Comparison of ENCODE assay signal across 8 cellular contexts in genomic region chr7:150367677-150368097, GRCh38. TPM values are rescaled to one million over a fixed set of nuclear protein-coding genes. Genes with fewer than 3 reads are reported as not detected.
DNase-seq lines count a peak whose midpoint lies in the region; ATAC-seq and TF ChIP-seq lines count a peak whose summit lies in the region.

No MANE protein-coding gene starts in this region.

- H3K36me3 Mint-ChIP-seq in activated CD4-positive, alpha-beta memory T cell treated with anti-CD3 and anti-CD28 coated beads, Interleukin-2, amount 10 ng/mL, durations not matched to agents 7 days and 5 days (ENCODE audit: low read depth) = peaks cover 9% of the 10 kb centered on the region

- DNase-seq in A673 (ENCODE audit: low spot score) = peak; percentile 18
- DNase-seq in activated CD4-positive, alpha-beta memory T cell treated with anti-CD3 and anti-CD28 coated beads, Interleukin-2, amount 10 ng/mL, durations not matched to agents 7 days and 5 days = no peak

- H3K27ac Mint-ChIP-seq in activated CD4-positive, alpha-beta memory T cell treated with anti-CD3 and anti-CD28 coated beads, Interleukin-2, amount 10 ng/mL, durations not matched to agents 7 days and 5 days = peak overlapping the region; percentile 66

- peak overlapping the region; percentile 97 for H3K27ac ChIP-seq in A673 (ENCODE audit: low read depth, low read length, poor library complexity, severe bottlenecking)
- H3K27ac ChIP-seq in stomach smooth muscle (ENCODE audit: low read length) = peak overlapping the region; percentile 82

- peaks cover 34% of the 10 kb centered on the region for H3K4me1 ChIP-seq in A673 (ENCODE audit: insufficient read depth, low read length, poor library complexity, severe bottlenecking)
- H3K4me1 ChIP-seq in stomach smooth muscle (ENCODE audit: control insufficient read depth, insufficient read depth, low read length) = peaks cover 19% of the 10 kb centered on the region

- H3K9me3 ChIP-seq in A673 (ENCODE audit: low read depth, low read length, poor library complexity, severe bottlenecking) = no peaks in the 10 kb centered on the region
- peaks cover 2% of the 10 kb centered on the region for H3K9me3 ChIP-seq in iPS-18c (ENCODE audit: control insufficient read depth, insufficient read depth, low read length)
- no peaks in the 10 kb centered on the region for H3K9me3 ChIP-seq in stomach smooth muscle (ENCODE audit: control insufficient read depth in 2 of 2, low read length in 2 of 2)

- POLR2A ChIA-PET in A673 (lab: Charles Lee; ENCODE audit: low non-redundant PET) = interaction anchor here (0.6 kb wide), 1 partner anchor 43 kb away, joined by 5 read pairs; no protein-coding TSS in a partner anchor
- POLR2A ChIA-PET in activated CD4-positive, alpha-beta memory T cell treated with anti-CD3 and anti-CD28 coated beads, Interleukin-2, amount 10 ng/mL, durations not matched to agents 7 days and 5 days (lab: Charles Lee) = interaction anchor here (1.0 to 5.1 kb wide), 12 partner anchors 10 to 496 kb away, joined by 3 to 47 read pairs (median 4); partner anchors contain the start of genes ACTR3C and ZNF775

- H3K4me1 Mint-ChIP-seq in activated CD4-positive, alpha-beta memory T cell treated with anti-CD3 and anti-CD28 coated beads, Interleukin-2, amount 10 ng/mL, durations not matched to agents 7 days and 5 days = peaks cover 39% of the 10 kb centered on the region

- peak overlapping the region; percentile 87 for H3K4me3 Mint-ChIP-seq in activated CD4-positive, alpha-beta memory T cell treated with anti-CD3 and anti-CD28 coated beads, Interleukin-2, amount 10 ng/mL, durations not matched to agents 7 days and 5 days

- H3K27me3 ChIP-seq in A673 (replicated peaks; ENCODE audit: insufficient read depth, low read depth, low read length, poor library complexity) (no peaks in the 10 kb centered on the region), stomach smooth muscle (ENCODE audit: control insufficient read depth in 1 of 2, insufficient read depth in 2 of 2, low read length in 2 of 2) (no peaks in the 10 kb centered on the region)

- H3K4me3 ChIP-seq in A673 (ENCODE audit: low read depth, low read length, poor library complexity, severe bottlenecking) (peak overlapping the region; percentile 96), iPS-18c (ENCODE audit: insufficient read depth, low read depth, low read length) (peak overlapping the region; percentile 77), stomach smooth muscle (ENCODE audit: low read length in 2 of 2) (peak overlapping the region; percentile 47 to 92)

- H3K9me3 Mint-ChIP-seq in activated CD4-positive, alpha-beta memory T cell treated with anti-CD3 and anti-CD28 coated beads, Interleukin-2, amount 10 ng/mL, durations not matched to agents 7 days and 5 days = no peaks in the 10 kb centered on the region

- no TSS peak for BruUV-seq in A673 (replicated peaks; lab: Mats Ljungman, UMichigan)

- peak overlapping the region; percentile 90 to 93 for H3K9ac ChIP-seq in stomach smooth muscle (ENCODE audit: low read length in 2 of 2)

- no peak for TF ChIP-seq CTCF in A673 (conservative IDR thresholded peaks at IDR 0.05; ENCODE audit: low read depth, low read length)

- H3K27me3 Mint-ChIP-seq in activated CD4-positive, alpha-beta memory T cell treated with anti-CD3 and anti-CD28 coated beads, Interleukin-2, amount 10 ng/mL, durations not matched to agents 7 days and 5 days = no peaks in the 10 kb centered on the region

- H3K36me3 ChIP-seq in A673 (ENCODE audit: insufficient read depth, low read length, poor library complexity, severe bottlenecking) (peaks cover 11% of the 10 kb centered on the region), stomach smooth muscle (ENCODE audit: control insufficient read depth in 2 of 2, insufficient read depth in 2 of 2, low read length in 2 of 2) (peaks cover 3 to 7% of the 10 kb centered on the region in 2 donors)

- ATAC-seq in GM21737 (IDR thresholded peaks at IDR 0.05; ENCODE audit: unreplicated experiment) (peak; percentile 23), HG03520 (IDR thresholded peaks at IDR 0.05; ENCODE audit: unreplicated experiment) (no peak), HG02852 (IDR thresholded peaks at IDR 0.05; ENCODE audit: unreplicated experiment) (no peak), HG03571 (IDR thresholded peaks at IDR 0.05; ENCODE audit: unreplicated experiment) (no peak)

- CTCF ChIA-PET in A673 (lab: Charles Lee) = no interaction called here
- CTCF ChIA-PET in activated CD4-positive, alpha-beta memory T cell treated with anti-CD3 and anti-CD28 coated beads, Interleukin-2, amount 10 ng/mL, durations not matched to agents 7 days and 5 days (lab: Charles Lee) = interaction anchor here (0.6 to 3.5 kb wide), 4 partner anchors 10 to 39 kb away, joined by 3 to 17 read pairs (median 4); no protein-coding TSS in a partner anchor

- intact Hi-C loops in A673 (cut with micrococcal nuclease; ENCODE audit: unreplicated experiment) = no loop called here

RNA-seq across cellular contexts. Expression of gene REPIN1, which starts 0.9 kb away (rescaled TPM):
- 113 and 114 TPM in 2 replicates for total RNA-seq in A673 (2021)
- total RNA-seq in activated CD4-positive, alpha-beta memory T cell treated with anti-CD3 and anti-CD28 coated beads, Interleukin-2, amount 10 ng/mL, durations not matched to agents 7 days and 5 days = 10 to 100 TPM; 42.9 to 45.9 TPM

RNA-seq across cellular contexts. Expression of gene ZNF775, which starts 11.4 kb away (rescaled TPM):
- 12.1 and 14.3 TPM in 2 replicates for total RNA-seq in A673 (2021)
- 1 to 10 TPM; 6.4 to 7.1 TPM for total RNA-seq in activated CD4-positive, alpha-beta memory T cell treated with anti-CD3 and anti-CD28 coated beads, Interleukin-2, amount 10 ng/mL, durations not matched to agents 7 days and 5 days

RNA-seq across cellular contexts. Expression of gene RARRES2, which starts 26.3 kb away (rescaled TPM):
- total RNA-seq in A673 (2021) = not detected in 2 replicates
- not detected for total RNA-seq in activated CD4-positive, alpha-beta memory T cell treated with anti-CD3 and anti-CD28 coated beads, Interleukin-2, amount 10 ng/mL, durations not matched to agents 7 days and 5 days

RNA-seq across cellular contexts. Expression of gene ACTR3C, which starts 44.3 kb away (rescaled TPM):
- total RNA-seq in A673 (2021) = 4.5 TPM in 2 replicates
- total RNA-seq in activated CD4-positive, alpha-beta memory T cell treated with anti-CD3 and anti-CD28 coated beads, Interleukin-2, amount 10 ng/mL, durations not matched to agents 7 days and 5 days = 1 to 10 TPM; 4.9 to 7.0 TPM

RNA-seq across cellular contexts. Expression of gene LRRC61, which starts 44.5 kb away (rescaled TPM):
- 48.1 and 48.5 TPM in 2 replicates for total RNA-seq in A673 (2021)
- total RNA-seq in activated CD4-positive, alpha-beta memory T cell treated with anti-CD3 and anti-CD28 coated beads, Interleukin-2, amount 10 ng/mL, durations not matched to agents 7 days and 5 days = 10 to 100 TPM; 23.1 to 26.8 TPM
